Comparison of ENCODE assay signal across 9 cellular contexts in genomic region chr16:76653390-76654026, GRCh38.
DNase-seq lines count a peak whose midpoint lies in the region; ATAC-seq, FAIRE-seq and TF ChIP-seq lines count a peak whose summit lies in the region.
"Had no signal": no experiment of that assay in that cellular context is flagged by ENCODE, and none has a peak within 500 bp of the region (broad histone marks: within the 10 kb centered on the region; RNA-seq: fewer than 3 reads in every experiment).

No MANE protein-coding gene starts in this region.

- BruUV-seq in K562 (replicated peaks; lab: Mats Ljungman, UMichigan) = no TSS peak

- CTCF ChIA-PET in K562 (lab: Yijun Ruan, JAX; ENCODE audit: low intra/inter-chr PET ratio) = interaction anchor here (0.6 to 1.6 kb wide), 2 partner anchors 808 to 853 kb away, joined by 3 read pairs; no protein-coding TSS in a partner anchor

- WGBS in K562 (ENCODE audit: insufficient coverage, low coverage, missing lambda C conversion rate) = 4% methylated on average over 3 of the region's 3 CpGs

- TF ChIP-seq POLR2A in K562 (conservative IDR thresholded peaks at IDR 0.05) = no peak

- no peaks in the 10 kb centered on the region for H3K79me2 ChIP-seq in K562 (ENCODE audit: control insufficient read depth, insufficient read depth, low read length)

- peak; percentile 68 for FAIRE-seq in K562 (lab: Jason Lieb, UNC)

- no peak overlapping the region for H3K4me3 ChIP-seq in K562
- H3K4me3 ChIP-seq: BLaER1 treated with 17β-estradiol and CSF1 and Interleukin-3, amounts not matched to agents 10 nM and 100 nM had no signal

- intact Hi-C loops in K562 (cut with micrococcal nuclease) = loop anchor here (5.0 kb wide), 1 partner anchor 861 kb away; no protein-coding TSS in a partner anchor

- H3K36me3 ChIP-seq in K562 (ENCODE audit: control insufficient read depth, insufficient read depth, low read length) = no peaks in the 10 kb centered on the region
- H3K36me3 ChIP-seq: BLaER1 treated with 17β-estradiol and CSF1 and Interleukin-3, amounts not matched to agents 10 nM and 100 nM had no signal

- no peaks in the 10 kb centered on the region for H3K27me3 ChIP-seq in K562 (ENCODE audit: control insufficient read depth in 2 of 2, insufficient read depth in 2 of 2, low read length in 2 of 2)
- H3K27me3 ChIP-seq: BLaER1 treated with 17β-estradiol and CSF1 and Interleukin-3, amounts not matched to agents 10 nM and 100 nM had no signal

- H3K4me2 ChIP-seq in K562 (ENCODE audit: insufficient read depth, low read length) = no peak overlapping the region
- H3K4me2 ChIP-seq: BLaER1 treated with 17β-estradiol and CSF1 and Interleukin-3, amounts not matched to agents 10 nM and 100 nM had no signal

- no peaks in the 10 kb centered on the region for H3K9me1 ChIP-seq in K562 (ENCODE audit: control insufficient read depth, insufficient read depth, low read length)

- no peak overlapping the region for H3K27ac ChIP-seq in K562 (ENCODE audit: extremely low read depth, low read depth, low read length)
- H3K27ac ChIP-seq: BLaER1 treated with 17β-estradiol and CSF1 and Interleukin-3, amounts not matched to agents 10 nM and 100 nM had no signal

- no peaks in the 10 kb centered on the region for H4K20me1 ChIP-seq in K562 (replicated peaks; ENCODE audit: control insufficient read depth, insufficient read depth, low read length)
- H4K20me1 ChIP-seq: BLaER1 treated with 17β-estradiol and CSF1 and Interleukin-3, amounts not matched to agents 10 nM and 100 nM had no signal

- no peaks in the 10 kb centered on the region for H3K9me3 ChIP-seq in K562 (replicated peaks; ENCODE audit: control insufficient read depth, insufficient read depth, low read depth, low read length)
- H3K9me3 ChIP-seq: BLaER1 treated with 17β-estradiol and CSF1 and Interleukin-3, amounts not matched to agents 10 nM and 100 nM had no signal

- in situ Hi-C loops in K562 (cut with MboI) = loop anchor here (10.0 to 25.0 kb wide), 2 partner anchors 509 to 869 kb away; no protein-coding TSS in a partner anchor

- peak; percentile 41 to 65 (median 41); a peak in 5 of 6 replicates for TF ChIP-seq CTCF in K562 (IDR thresholded peaks at IDR 0.05 in 2 of 3, conservative IDR thresholded peaks at IDR 0.05 in 1 of 3; ENCODE audit: insufficient read depth in 2 of 3, low read depth in 1 of 3, low read length in 3 of 3)

- H3K9ac ChIP-seq in K562 (ENCODE audit: insufficient read depth in 1 of 2, low read depth in 2 of 2, low read length in 2 of 2) = no peak overlapping the region
- H3K9ac ChIP-seq: BLaER1 treated with 17β-estradiol and CSF1 and Interleukin-3, amounts not matched to agents 10 nM and 100 nM had no signal

- no peak overlapping the region for H2AFZ ChIP-seq in K562 (ENCODE audit: low read depth, low read length)

- peak; percentile 75 for DNase-seq in SIG-M5 treated with dmso at 0.1 percent for 504 hours (lab: John Stamatoyannopoulos, UW; ENCODE audit: unreplicated experiment)
- no peak for DNase-seq in SIG-M5 (lab: John Stamatoyannopoulos, UW)
- DNase-seq in NCI-H2227 (lab: John Stamatoyannopoulos, UW; ENCODE audit: unreplicated experiment) = peak; percentile 70
- DNase-seq in K562 (ENCODE audit: extremely low read depth in 1 of 4, low spot score in 3 of 4) = peak; percentile 8 to 48 (median 22)
- peak; percentile 13 to 51 for DNase-seq in lung microvascular endothelial cell (ENCODE audit: low read depth in 2 of 2)
- DNase-seq in ecto neural progenitor cell (ENCODE audit: low spot score) = no peak

- peak; percentile 65 for ATAC-seq in HG03060 (IDR thresholded peaks at IDR 0.05; ENCODE audit: low read depth, unreplicated experiment)
- ATAC-seq in K562 = peak; percentile 85
- ATAC-seq in GM21381 (IDR thresholded peaks at IDR 0.05; ENCODE audit: unreplicated experiment) = no peak

- no peak for TF ChIP-seq EP300 in K562 (IDR thresholded peaks at IDR 0.05; ENCODE audit: low read length)

- POLR2A ChIA-PET in K562 (lab: Yijun Ruan, JAX) = no interaction called here

- TF ChIP-seq RAD21 in K562 (CRISPR knock-in tag; conservative IDR thresholded peaks at IDR 0.05 in 1 of 2, IDR thresholded peaks at IDR 0.05 in 1 of 2) = peak; percentile 60 to 71

- H3K4me1 ChIP-seq in K562 (replicated peaks in 1 of 2; ENCODE audit: control insufficient read depth in 2 of 2, insufficient read depth in 2 of 2, low read length in 2 of 2) = no peaks in the 10 kb centered on the region

TF ChIP-seq in K562, 482 proteins besides CTCF, POLR2A, EP300 and RAD21 (continues in another document):
- no peak for TF ChIP-seq CXXC5 (CRISPR knock-in tag; IDR thresholded peaks at IDR 0.05)
- TF ChIP-seq ZFPM2 (CRISPR knock-in tag; IDR thresholded peaks at IDR 0.05) = no peak
- TF ChIP-seq CEBPG (CRISPR knock-in tag; IDR thresholded peaks at IDR 0.05) = peak; percentile 21; the same call in 1 of the 2 replicates
- TF ChIP-seq CEBPG (tag; conservative IDR thresholded peaks at IDR 0.05 in 1 of 2, IDR thresholded peaks at IDR 0.05 in 1 of 2) = peak; percentile 37 to 86; a peak in 3 of 4 replicates
- TF ChIP-seq ZNF318 (IDR thresholded peaks at IDR 0.05; ENCODE audit: borderline replicate concordance in 1 of 2, low read depth in 1 of 2) = no peak
- TF ChIP-seq, protein P1, sequence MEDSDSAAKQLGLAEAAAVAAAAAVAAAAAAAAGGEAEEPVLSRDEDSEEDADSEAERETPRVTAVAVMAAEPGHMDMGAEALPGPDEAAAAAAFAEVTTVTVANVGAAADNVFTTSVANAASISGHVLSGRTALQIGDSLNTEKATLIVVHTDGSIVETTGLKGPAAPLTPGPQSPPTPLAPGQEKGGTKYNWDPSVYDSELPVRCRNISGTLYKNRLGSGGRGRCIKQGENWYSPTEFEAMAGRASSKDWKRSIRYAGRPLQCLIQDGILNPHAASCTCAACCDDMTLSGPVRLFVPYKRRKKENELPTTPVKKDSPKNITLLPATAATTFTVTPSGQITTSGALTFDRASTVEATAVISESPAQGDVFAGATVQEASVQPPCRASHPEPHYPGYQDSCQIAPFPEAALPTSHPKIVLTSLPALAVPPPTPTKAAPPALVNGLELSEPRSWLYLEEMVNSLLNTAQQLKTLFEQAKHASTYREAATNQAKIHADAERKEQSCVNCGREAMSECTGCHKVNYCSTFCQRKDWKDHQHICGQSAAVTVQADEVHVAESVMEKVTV (CRISPR knock-in tag; IDR thresholded peaks at IDR 0.05) = peak; percentile 44; the same call in 1 of the 2 replicates

Comparison
In these comparisons a context has a peak if more than half of its experiments do, and no peak if none do; other contexts are left out.
1. DNase-seq: peak in SIG-M5 treated with dmso at 0.1 percent for 504 hours (single experiment), NCI-H2227 (single experiment), K562 (4 of 4) and lung microvascular endothelial cell (2 of 2); none in SIG-M5 (single experiment) and ecto neural progenitor cell (single experiment).